Comparison of ENCODE assay signal across 1 cellular context in genomic region chr19:45510352-45510751, GRCh38.
A peak's percentile ranks its signal among the peaks of the same experiment; 100 is the strongest.
TF ChIP-seq lines count a peak whose summit lies in the region.

No MANE protein-coding gene starts in this region.

TF ChIP-seq in K562, 482 proteins besides CTCF, POLR2A, EP300 and RAD21:
- TF ChIP-seq RBFOX2 (IDR thresholded peaks at IDR 0.05; ENCODE audit: low read depth, low read length) (peak; percentile 6; the same call in 1 of the 2 replicates), BCOR (IDR thresholded peaks at IDR 0.05) (peak; percentile 69)
